1 cellular context compared by ENCODE assay signal in genomic region chr17:43019418-43019817, GRCh38.
TF ChIP-seq lines count a peak whose summit lies in the region.

No MANE protein-coding gene starts in this region.

TF ChIP-seq in A549, 52 proteins besides CTCF, POLR2A, EP300 and RAD21 (continued from another document):
- TF ChIP-seq HES2 (IDR thresholded peaks at IDR 0.05) (no peak), EHMT2 (IDR thresholded peaks at IDR 0.05; ENCODE audit: low read depth) (no peak), CHD4 (IDR thresholded peaks at IDR 0.05; ENCODE audit: borderline replicate concordance) (no peak), GATA3 (IDR thresholded peaks at IDR 0.05; ENCODE audit: borderline replicate concordance) (no peak), SMC3 (IDR thresholded peaks at IDR 0.05) (no peak), MAZ (IDR thresholded peaks at IDR 0.05; ENCODE audit: borderline replicate concordance, low read depth, low read length) (no peak), TP53 (CRISPR knock-in tag; IDR thresholded peaks at IDR 0.05) (no peak), NR3C1 (IDR thresholded peaks at IDR 0.05) (no peak), CBX2 (IDR thresholded peaks at IDR 0.05; ENCODE audit: borderline replicate concordance, low read depth) (no peak), KDM5A (IDR thresholded peaks at IDR 0.05) (no peak), FOXS1 (CRISPR knock-in tag; IDR thresholded peaks at IDR 0.05) (no peak), MAFK (IDR thresholded peaks at IDR 0.05; ENCODE audit: partially characterized antibody) (no peak), HMGXB4 (CRISPR knock-in tag; IDR thresholded peaks at IDR 0.05; ENCODE audit: borderline replicate concordance) (no peak)
